Comparison of ENCODE assay signal across 4 cellular contexts in the genomic region with DNA sequence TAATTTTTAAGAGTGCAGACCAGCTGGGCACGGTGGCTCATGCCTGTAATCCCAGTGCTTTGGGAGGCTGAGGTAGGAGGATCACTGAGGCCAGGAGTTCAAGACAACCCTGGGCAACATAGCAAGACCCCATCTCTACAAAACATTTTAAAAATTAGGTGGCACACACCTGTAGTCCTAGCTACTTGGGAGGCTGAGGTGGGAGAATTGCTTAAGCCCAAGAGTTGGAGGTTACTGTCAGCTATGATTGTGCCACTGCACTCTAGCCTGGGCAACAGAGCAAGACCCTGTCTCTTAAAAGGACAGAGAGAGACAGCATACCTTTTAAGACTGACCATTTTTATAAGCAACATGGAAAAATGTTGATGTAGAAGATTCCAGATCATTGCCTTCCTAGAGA. TPM values are rescaled to one million over a fixed set of nuclear protein-coding genes. Genes with fewer than 3 reads are reported as not detected.
DNase-seq lines count a peak whose midpoint lies in the region; ATAC-seq, FAIRE-seq and TF ChIP-seq lines count a peak whose summit lies in the region.
"Not testable (repeated sequence)": the region's sequence is repeated elsewhere in the genome, so short reads cannot be mapped to it uniquely, and the experiment has no call there.

No MANE protein-coding gene starts in this region.

- BruUV-seq in K562 (replicated peaks; lab: Mats Ljungman, UMichigan); HepG2 (replicated peaks; lab: Mats Ljungman, UMichigan): not testable (repeated sequence)

- H3K27ac ChIP-seq in HEK293 (ENCODE audit: extremely low read depth, low read depth, low read length); K562 (ENCODE audit: extremely low read depth, low read depth, low read length); HepG2 (ENCODE audit: extremely low read length, insufficient read depth, low read length): not testable (repeated sequence)

- H3K27me3 ChIP-seq in K562 (ENCODE audit: control insufficient read depth in 2 of 2, insufficient read depth in 2 of 2, low read length in 2 of 2); HepG2 (ENCODE audit: control insufficient read depth in 1 of 2, insufficient read depth in 2 of 2, low read length in 2 of 2): not testable (repeated sequence)

- TF ChIP-seq RAD21 in K562 (CRISPR knock-in tag; conservative IDR thresholded peaks at IDR 0.05 in 1 of 2, IDR thresholded peaks at IDR 0.05 in 1 of 2); HepG2 (CRISPR knock-in tag; IDR thresholded peaks at IDR 0.05): not testable (repeated sequence)

- not testable (repeated sequence) for ATAC-seq in T-helper 17 cell, K562, HepG2

- not testable (repeated sequence) for H3K4me2 ChIP-seq in K562 (ENCODE audit: insufficient read depth, low read length); HepG2 (ENCODE audit: low read depth, low read length)

- not testable (repeated sequence) for H2AFZ ChIP-seq in K562 (ENCODE audit: low read depth, low read length); HepG2 (ENCODE audit: low read length)

- H3K27me3 Mint-ChIP-seq in T-helper 17 cell = peaks cover 12% of the 10 kb centered on the region

- CTCF ChIA-PET in HEK293 (lab: Yijun Ruan, JAX) = interaction anchor here (0.6 to 1.1 kb wide), 2 partner anchors 10 to 534 kb away, joined by 3 to 4 read pairs; no protein-coding TSS in a partner anchor
- CTCF ChIA-PET in K562 (lab: Yijun Ruan, JAX; ENCODE audit: low intra/inter-chr PET ratio); HepG2 (lab: Yijun Ruan, JAX; ENCODE audit: low intra/inter-chr PET ratio, low total read pairs): not testable (repeated sequence)

- H4K20me1 ChIP-seq in K562 (replicated peaks; ENCODE audit: control insufficient read depth, insufficient read depth, low read length); HepG2 (ENCODE audit: insufficient read depth, low read length): not testable (repeated sequence)

- not testable (repeated sequence) for H3K36me3 Mint-ChIP-seq in T-helper 17 cell (ENCODE audit: low read depth)

- intact Hi-C loops in K562 (cut with micrococcal nuclease); HepG2 (cut with micrococcal nuclease; ENCODE audit: unreplicated experiment): not testable (repeated sequence)

- H3K27ac Mint-ChIP-seq in T-helper 17 cell = peak overlapping the region; percentile 3

- not testable (repeated sequence) for H3K4me3 ChIP-seq in HEK293 (ENCODE audit: low read depth, low read length); K562; HepG2 (replicated peaks in 1 of 3; ENCODE audit: insufficient read depth in 1 of 3, low read depth in 2 of 3, low read length in 3 of 3)

- WGBS in K562 (ENCODE audit: insufficient coverage, low coverage, missing lambda C conversion rate) = 14% methylated on average over 1 of the region's 1 CpG
- WGBS in HepG2 (ENCODE audit: low lambda C conversion rate) = 0% methylated on average over 1 of the region's 1 CpG

- TF ChIP-seq CTCF in HEK293 (tag by site-specific recombination; IDR thresholded peaks at IDR 0.05); K562 (IDR thresholded peaks at IDR 0.05 in 2 of 3, conservative IDR thresholded peaks at IDR 0.05 in 1 of 3; ENCODE audit: insufficient read depth in 2 of 3, low read depth in 1 of 3, low read length in 3 of 3); HepG2 (CRISPR knock-in tag; IDR thresholded peaks at IDR 0.05): not testable (repeated sequence)

- DNase-seq in T-helper 17 cell; K562 (ENCODE audit: extremely low read depth in 1 of 4, low spot score in 3 of 4); HepG2 (ENCODE audit: low spot score): not testable (repeated sequence)

- in situ Hi-C loops in K562 (cut with MboI) = not testable (repeated sequence)
- in situ Hi-C loops in HepG2 (cut with HindIII; ENCODE audit: extremely low pct_ligation_motif_present, low pct_unique_long_range_greater_than_20kb) = loop anchor here (25.0 kb wide), 1 partner anchor 771 kb away; no protein-coding TSS in a partner anchor

- not testable (repeated sequence) for H3K36me3 ChIP-seq in HEK293 (ENCODE audit: control insufficient read depth in 2 of 2, insufficient read depth in 1 of 2, low read length in 2 of 2); K562 (ENCODE audit: control insufficient read depth, insufficient read depth, low read length); HepG2 (replicated peaks in 1 of 2; ENCODE audit: control insufficient read depth in 1 of 2, insufficient read depth in 2 of 2, low read length in 2 of 2)

- not testable (repeated sequence) for H3K9me1 ChIP-seq in K562 (ENCODE audit: control insufficient read depth, insufficient read depth, low read length)

- TF ChIP-seq POLR2A in K562 (conservative IDR thresholded peaks at IDR 0.05); HepG2 (IDR thresholded peaks at IDR 0.05; ENCODE audit: insufficient read depth in 1 of 2, low read depth in 2 of 2, low read length in 2 of 2): not testable (repeated sequence)

- not testable (repeated sequence) for FAIRE-seq in K562 (lab: Jason Lieb, UNC); HepG2 (lab: Jason Lieb, UNC)

- H3K4me3 Mint-ChIP-seq in T-helper 17 cell = not testable (repeated sequence)

- H3K9me3 ChIP-seq in HEK293 (ENCODE audit: control insufficient read depth, insufficient read depth, low read depth, low read length); T-helper 17 cell (ENCODE audit: control insufficient read depth, low read length, poor library complexity, severe bottlenecking); K562 (replicated peaks; ENCODE audit: control insufficient read depth, insufficient read depth, low read depth, low read length); HepG2 (ENCODE audit: low read length): not testable (repeated sequence)

- not testable (repeated sequence) for TF ChIP-seq EP300 in K562 (IDR thresholded peaks at IDR 0.05; ENCODE audit: low read length); HepG2 (IDR thresholded peaks at IDR 0.05; ENCODE audit: low read depth in 2 of 2, low read length in 2 of 2); HepG2 (CRISPR knock-in tag; IDR thresholded peaks at IDR 0.05; ENCODE audit: borderline replicate concordance)

- not testable (repeated sequence) for H3K79me2 ChIP-seq in K562 (ENCODE audit: control insufficient read depth, insufficient read depth, low read length); HepG2 (ENCODE audit: insufficient read depth, low read length)

- H3K9ac ChIP-seq in K562 (ENCODE audit: insufficient read depth in 1 of 2, low read depth in 2 of 2, low read length in 2 of 2); HepG2 (ENCODE audit: insufficient read depth, low read depth, low read length): not testable (repeated sequence)

- H3K4me1 Mint-ChIP-seq in T-helper 17 cell = not testable (repeated sequence)

- not testable (repeated sequence) for H3K4me1 ChIP-seq in HEK293 (ENCODE audit: control insufficient read depth, insufficient read depth, low read length); K562 (replicated peaks in 1 of 2; ENCODE audit: control insufficient read depth in 2 of 2, insufficient read depth in 2 of 2, low read length in 2 of 2); HepG2 (ENCODE audit: insufficient read depth, low read length)

- POLR2A ChIA-PET in HEK293 (lab: Yijun Ruan, JAX) = interaction anchor here (1.0 kb wide), 1 partner anchor 19 kb away, joined by 3 read pairs; a partner anchor contains a TSS
- POLR2A ChIA-PET in K562 (lab: Yijun Ruan, JAX) = interaction anchor here (0.6 to 4.6 kb wide), 4 partner anchors 16 to 58 kb away, joined by 3 to 28 read pairs (median 4); a partner anchor contains a TSS
- POLR2A ChIA-PET in HepG2 (lab: Yijun Ruan, JAX) = interaction anchor here (1.7 kb wide), 1 partner anchor 19 kb away, joined by 4 read pairs; a partner anchor contains a TSS

RNA-seq across cellular contexts. Expression of a gene that starts 18.8 kb away (rescaled TPM):
- total RNA-seq in T-helper 17 cell (100 to 1,000 TPM; 492 to 543 TPM), K562 (2014; rRNA removed) (182 and 286 TPM in 2 replicates), K562 (2014; rRNA removed; fragmentation: Illumina TruSeq; extraction: Trizol) (206 and 262 TPM in 2 replicates), K562 (2015; rRNA removed; fragmentation: Illumina TruSeq; extraction: Trizol) (253 and 263 TPM in 2 replicates), K562 (2021) (144 and 165 TPM in 2 replicates), HepG2 (2016; rRNA removed; fragmentation: Illumina TruSeq; extraction: Trizol) (292 and 439 TPM in 2 replicates)
- 137 and 633 TPM in 2 replicates for total RNA-seq in K562 (2011; cell fraction: chromatin; rRNA removed; ENCODE audit: low replicate concordance)
- total RNA-seq in K562 (2011; cell fraction: nucleolus; rRNA removed) = 47.0 and 65.4 TPM in 2 replicates
- total RNA-seq in K562 (2011; cell fraction: nucleoplasm; rRNA removed) = 148 and 223 TPM in 2 replicates
- polyA plus RNA-seq in K562 (2011; rRNA removed) (96.1 and 102 TPM in 2 replicates), K562 (2014; fragmentation: Illumina TruSeq; extraction: Trizol) (165 and 195 TPM in 2 replicates), K562 (2014; fragmentation: Nextera tagmentation; extraction: Ambion mirVana) (10 to 100 TPM; 65.4 to 87.3 TPM), K562 (2014; rRNA removed) (93.8 and 116 TPM in 2 replicates), HepG2 (2011; rRNA removed) (40.4 and 55.3 TPM in 2 replicates)
- 23.3 and 33.3 TPM in 2 replicates for polyA plus RNA-seq in K562 (2011; cell fraction: cytosol; rRNA removed)
- 105 and 150 TPM in 2 replicates for polyA plus RNA-seq in K562 (2011; cell fraction: nucleus; rRNA removed)
- polyA plus RNA-seq in K562 (2012) = 53.6 and 80.8 TPM in 2 replicates
- polyA minus RNA-seq in K562 (2011; rRNA and poly(A)+ RNA removed) = 302 and 350 TPM in 2 replicates
- polyA minus RNA-seq in K562 (2011; cell fraction: cytosol; rRNA and poly(A)+ RNA removed) = 82.9 and 149 TPM in 2 replicates
- 169 and 344 TPM in 2 replicates for polyA minus RNA-seq in K562 (2011; cell fraction: nucleus; rRNA and poly(A)+ RNA removed)
- 20.2 and 21.8 TPM in 2 replicates for total RNA-seq in HepG2 (2016; cell fraction: cytosol; rRNA removed; fragmentation: Illumina TruSeq; extraction: Trizol; ENCODE audit: low read depth)
- 277 and 462 TPM in 2 replicates for total RNA-seq in HepG2 (2016; cell fraction: insoluble cytoplasmic fraction; rRNA removed; fragmentation: Illumina TruSeq; extraction: Trizol)
- 30.3 and 37.3 TPM in 2 replicates for total RNA-seq in HepG2 (2016; cell fraction: membrane; rRNA removed; fragmentation: Illumina TruSeq; extraction: Trizol)
- 318 and 332 TPM in 2 replicates for total RNA-seq in HepG2 (2016; cell fraction: nucleus; rRNA removed; fragmentation: Illumina TruSeq; extraction: Trizol)
- 15.1 and 21.6 TPM in 2 replicates for polyA plus RNA-seq in HepG2 (2011; cell fraction: cytosol; rRNA removed)
- 55.9 and 61.4 TPM in 2 replicates for polyA plus RNA-seq in HepG2 (2011; cell fraction: nucleus; rRNA removed)
- polyA plus RNA-seq in HepG2 (2012) = 46.3 and 82.3 TPM in 2 replicates
- 3.5 and 3.6 TPM in 2 replicates for polyA plus RNA-seq in HepG2 (2016; cell fraction: cytosol; fragmentation: Illumina TruSeq; extraction: Trizol; ENCODE audit: low read depth)
- polyA plus RNA-seq in HepG2 (2016; cell fraction: insoluble cytoplasmic fraction; fragmentation: Illumina TruSeq; extraction: Trizol; ENCODE audit: low read depth) = 251 and 266 TPM in 2 replicates
- polyA plus RNA-seq in HepG2 (2016; cell fraction: membrane; fragmentation: Illumina TruSeq; extraction: Trizol; ENCODE audit: low read depth) = 7.1 and 11.2 TPM in 2 replicates
- polyA plus RNA-seq in HepG2 (2016; cell fraction: nucleus; fragmentation: Illumina TruSeq; extraction: Trizol; ENCODE audit: insufficient read depth, low read depth) = 153 and 159 TPM in 2 replicates
- polyA minus RNA-seq in HepG2 (2011; rRNA and poly(A)+ RNA removed; ENCODE audit: low replicate concordance) = 71.2 and 104 TPM in 2 replicates
- polyA minus RNA-seq in HepG2 (2011; cell fraction: cytosol; rRNA and poly(A)+ RNA removed) = 64.1 and 70.1 TPM in 2 replicates
- 566 and 662 TPM in 2 replicates for polyA minus RNA-seq in HepG2 (2011; cell fraction: nucleus; rRNA and poly(A)+ RNA removed)

RNA-seq across cellular contexts. Expression of a gene that starts 58.4 kb away (rescaled TPM):
- total RNA-seq in T-helper 17 cell (1 to 10 TPM; 2.9 to 4.5 TPM), K562 (2014; rRNA removed) (10.0 and 10.1 TPM in 2 replicates), K562 (2014; rRNA removed; fragmentation: Illumina TruSeq; extraction: Trizol) (25.0 and 31.3 TPM in 2 replicates), K562 (2015; rRNA removed; fragmentation: Illumina TruSeq; extraction: Trizol) (17.2 and 17.3 TPM in 2 replicates), K562 (2021) (25.7 and 29.1 TPM in 2 replicates), HepG2 (2016; rRNA removed; fragmentation: Illumina TruSeq; extraction: Trizol) (10.7 and 12.5 TPM in 2 replicates)
- total RNA-seq in K562 (2011; cell fraction: chromatin; rRNA removed; ENCODE audit: low replicate concordance) = 37.8 and 63.0 TPM in 2 replicates
- total RNA-seq in K562 (2011; cell fraction: nucleolus; rRNA removed) = 19.2 and 24.3 TPM in 2 replicates
- total RNA-seq in K562 (2011; cell fraction: nucleoplasm; rRNA removed) = 26.3 and 35.2 TPM in 2 replicates
- polyA plus RNA-seq in K562 (2011; rRNA removed) (46.7 and 60.1 TPM in 2 replicates), K562 (2014; fragmentation: Illumina TruSeq; extraction: Trizol) (44.7 and 63.3 TPM in 2 replicates), K562 (2014; fragmentation: Nextera tagmentation; extraction: Ambion mirVana) (10 to 100 TPM; 45.9 to 49.7 TPM), K562 (2014; rRNA removed) (44.6 and 51.8 TPM in 2 replicates), HepG2 (2011; rRNA removed) (5.1 and 6.7 TPM in 2 replicates)
- 45.1 and 49.3 TPM in 2 replicates for polyA plus RNA-seq in K562 (2011; cell fraction: cytosol; rRNA removed)
- polyA plus RNA-seq in K562 (2011; cell fraction: nucleus; rRNA removed) = 41.8 and 51.2 TPM in 2 replicates
- 25.7 and 27.7 TPM in 2 replicates for polyA plus RNA-seq in K562 (2012)
- polyA minus RNA-seq in K562 (2011; rRNA and poly(A)+ RNA removed) = 33.7 and 33.9 TPM in 2 replicates
- 7.5 and 13.0 TPM in 2 replicates for polyA minus RNA-seq in K562 (2011; cell fraction: cytosol; rRNA and poly(A)+ RNA removed)
- polyA minus RNA-seq in K562 (2011; cell fraction: nucleus; rRNA and poly(A)+ RNA removed) = 29.8 and 32.0 TPM in 2 replicates
- 4.1 TPM in 2 replicates for total RNA-seq in HepG2 (2016; cell fraction: cytosol; rRNA removed; fragmentation: Illumina TruSeq; extraction: Trizol; ENCODE audit: low read depth)
- 9.5 and 12.3 TPM in 2 replicates for total RNA-seq in HepG2 (2016; cell fraction: insoluble cytoplasmic fraction; rRNA removed; fragmentation: Illumina TruSeq; extraction: Trizol)
- 6.1 and 7.8 TPM in 2 replicates for total RNA-seq in HepG2 (2016; cell fraction: membrane; rRNA removed; fragmentation: Illumina TruSeq; extraction: Trizol)
- 10.1 and 10.9 TPM in 2 replicates for total RNA-seq in HepG2 (2016; cell fraction: nucleus; rRNA removed; fragmentation: Illumina TruSeq; extraction: Trizol)
- 3.7 and 5.7 TPM in 2 replicates for polyA plus RNA-seq in HepG2 (2011; cell fraction: cytosol; rRNA removed)
- polyA plus RNA-seq in HepG2 (2011; cell fraction: nucleus; rRNA removed) = 2.8 and 5.0 TPM in 2 replicates
- polyA plus RNA-seq in HepG2 (2012) = 2.0 and 4.5 TPM in 2 replicates
- 2.5 and 2.9 TPM in 2 replicates for polyA plus RNA-seq in HepG2 (2016; cell fraction: cytosol; fragmentation: Illumina TruSeq; extraction: Trizol; ENCODE audit: low read depth)
- polyA plus RNA-seq in HepG2 (2016; cell fraction: insoluble cytoplasmic fraction; fragmentation: Illumina TruSeq; extraction: Trizol; ENCODE audit: low read depth) = 16.6 and 19.4 TPM in 2 replicates
- 3.7 and 4.4 TPM in 2 replicates for polyA plus RNA-seq in HepG2 (2016; cell fraction: membrane; fragmentation: Illumina TruSeq; extraction: Trizol; ENCODE audit: low read depth)
- polyA plus RNA-seq in HepG2 (2016; cell fraction: nucleus; fragmentation: Illumina TruSeq; extraction: Trizol; ENCODE audit: insufficient read depth, low read depth) = 14.9 and 16.4 TPM in 2 replicates
- 4.5 and 22.8 TPM in 2 replicates for polyA minus RNA-seq in HepG2 (2011; rRNA and poly(A)+ RNA removed; ENCODE audit: low replicate concordance)
- polyA minus RNA-seq in HepG2 (2011; cell fraction: cytosol; rRNA and poly(A)+ RNA removed) = 1.5 and 2.5 TPM in 2 replicates
- 8.3 and 13.4 TPM in 2 replicates for polyA minus RNA-seq in HepG2 (2011; cell fraction: nucleus; rRNA and poly(A)+ RNA removed)
